Comparison of ENCODE assay signal across 19 cellular contexts in the genomic region with DNA sequence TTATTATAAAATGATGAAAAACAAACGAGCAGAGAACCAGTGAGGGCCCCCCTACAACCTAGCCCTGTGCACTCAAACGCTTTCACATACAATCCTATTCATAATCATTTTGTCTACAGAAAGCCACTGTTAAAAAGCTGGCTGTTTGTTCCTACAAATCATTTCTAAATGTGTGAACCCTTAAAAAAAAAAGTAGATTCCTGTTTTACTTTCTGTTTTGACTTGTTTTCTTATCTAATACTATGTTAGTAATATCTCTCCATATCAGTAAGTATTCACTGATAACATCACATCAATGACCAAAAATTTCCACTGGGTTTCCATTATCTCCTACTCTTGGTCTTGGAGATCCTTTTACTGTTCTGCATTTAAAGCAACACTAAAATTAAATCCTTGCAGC.
A peak's percentile ranks its signal among the peaks of the same experiment; 100 is the strongest.
DNase-seq lines count a peak whose midpoint lies in the region; ATAC-seq and TF ChIP-seq lines count a peak whose summit lies in the region.
"Had no signal": no experiment of that assay in that cellular context is flagged by ENCODE, and none has a peak within 500 bp of the region (broad histone marks: within the 10 kb centered on the region; RNA-seq: fewer than 3 reads in every experiment).

No MANE protein-coding gene starts in this region.

- H3K9me3 Mint-ChIP-seq in CD8-positive, alpha-beta memory T cell = no peaks in the 10 kb centered on the region
- H3K9me3 Mint-ChIP-seq in activated T-helper 17 cell treated with anti-CD3 and anti-CD28 coated beads, Interleukin-2, amount 50 U/mL, for 72 hours = no peaks in the 10 kb centered on the region

- H3K4me3 Mint-ChIP-seq in CD8-positive, alpha-beta memory T cell = peak overlapping the region; percentile 9 to 69 (median 55)
- peak overlapping the region; percentile 22 for H3K4me3 Mint-ChIP-seq in activated T-helper 17 cell treated with anti-CD3 and anti-CD28 coated beads, Interleukin-2, amount 50 U/mL, for 72 hours
- H3K4me3 Mint-ChIP-seq: activated CD4-positive, alpha-beta T cell treated with anti-CD3 and anti-CD28 coated beads for 36 hours had no signal

- H3K9me3 ChIP-seq in CD8-positive, alpha-beta memory T cell (ENCODE audit: low read length) = no peaks in the 10 kb centered on the region
- no peaks in the 10 kb centered on the region for H3K9me3 ChIP-seq in neuronal stem cell (replicated peaks in 1 of 2; ENCODE audit: control insufficient read depth in 2 of 2, insufficient read depth in 1 of 2, low read depth in 1 of 2, low read length in 2 of 2)
- H3K9me3 ChIP-seq: gastroesophageal sphincter, ovary, testis had no signal

- no peak overlapping the region for H4K8ac ChIP-seq in neuronal stem cell (ENCODE audit: low read depth, low read length)

- H3K27ac Mint-ChIP-seq in CD8-positive, alpha-beta memory T cell = peak overlapping the region; percentile 43 to 92 (median 76)
- H3K27ac Mint-ChIP-seq in activated T-helper 17 cell treated with anti-CD3 and anti-CD28 coated beads, Interleukin-2, amount 50 U/mL, for 72 hours = no peak overlapping the region
- H3K27ac Mint-ChIP-seq: activated CD4-positive, alpha-beta T cell treated with anti-CD3 and anti-CD28 coated beads for 36 hours had no signal

- no peaks in the 10 kb centered on the region for H3K79me1 ChIP-seq in neuronal stem cell (ENCODE audit: low read depth, low read length)

- TF ChIP-seq CTCF in foreskin fibroblast (IDR thresholded peaks at IDR 0.05; ENCODE audit: low read depth, low read length) = no peak

- no peak overlapping the region for H3K9ac ChIP-seq in neuronal stem cell (ENCODE audit: low read depth, low read length, poor library complexity)

- H3K4me3 ChIP-seq in ACC112 (ENCODE audit: low read depth, low read length) = peak overlapping the region; percentile 46; the same call in 1 of the 2 replicates
- H3K4me3 ChIP-seq in CD8-positive, alpha-beta memory T cell (ENCODE audit: low read length) = no peak overlapping the region
- no peak overlapping the region for H3K4me3 ChIP-seq in foreskin fibroblast (ENCODE audit: low read depth in 1 of 2, low read length in 2 of 2)
- no peak overlapping the region for H3K4me3 ChIP-seq in neuronal stem cell (ENCODE audit: low read length in 2 of 2)
- no peak overlapping the region for H3K4me3 ChIP-seq in H7 (ENCODE audit: insufficient read depth, low read depth, low read length)
- H3K4me3 ChIP-seq: gastroesophageal sphincter, ovary, testis had no signal

- H2AFZ ChIP-seq in ACC112 (ENCODE audit: low read length, unreplicated experiment) = peak overlapping the region; percentile 59
- H2AFZ ChIP-seq in neuronal stem cell (ENCODE audit: low read length) = no peak overlapping the region

- H3K23ac ChIP-seq in neuronal stem cell (ENCODE audit: low read depth, low read length, poor library complexity) = no peak overlapping the region

- no peak overlapping the region for H3K27ac ChIP-seq in ACC112 (ENCODE audit: low read depth, low read length)
- H3K27ac ChIP-seq in CD8-positive, alpha-beta memory T cell (ENCODE audit: low read depth, low read length) = no peak overlapping the region
- H3K27ac ChIP-seq in neuronal stem cell (replicated peaks; ENCODE audit: low read length) = no peak overlapping the region
- H3K27ac ChIP-seq: ovary had no signal

- no peak overlapping the region for H2BK120ac ChIP-seq in neuronal stem cell (ENCODE audit: low read depth, low read length)

- H4K91ac ChIP-seq in neuronal stem cell (ENCODE audit: low read depth, low read length, poor library complexity) = no peak overlapping the region

- H2AK5ac ChIP-seq in neuronal stem cell (ENCODE audit: low read depth, low read length) = no peak overlapping the region

- no CpG with 5 or more reads among the region's 2 CpGs for WGBS in neuronal stem cell (ENCODE audit: extremely low coverage in 2 of 2, insufficient read length in 2 of 2, insufficient replicate concordance in 1 of 2), 2 donors

- H3K36me3 ChIP-seq in ACC112 (ENCODE audit: insufficient read depth, low read length) (no peaks in the 10 kb centered on the region), neuronal stem cell (replicated peaks in 1 of 2; ENCODE audit: control insufficient read depth in 2 of 2, insufficient read depth in 2 of 2, low read length in 2 of 2) (no peaks in the 10 kb centered on the region), H7 (replicated peaks; ENCODE audit: control insufficient read depth, insufficient read depth, low read length) (no peaks in the 10 kb centered on the region)
- no peaks in the 10 kb centered on the region for H3K36me3 ChIP-seq in CD8-positive, alpha-beta memory T cell (ENCODE audit: insufficient read depth, low read length)
- H3K36me3 ChIP-seq: gastroesophageal sphincter, ovary had no signal

- no peaks in the 10 kb centered on the region for H3K79me2 ChIP-seq in ACC112 (ENCODE audit: control insufficient read depth, insufficient read depth, low read length, unreplicated experiment)

- H3K14ac ChIP-seq in neuronal stem cell (ENCODE audit: low read length) = no peak overlapping the region

- POLR2A ChIA-PET in CD8-positive, alpha-beta memory T cell (lab: Charles Lee) = no interaction called here

- H3K4me1 Mint-ChIP-seq in CD8-positive, alpha-beta memory T cell = peaks cover 25 to 39% (median 36%) of the 10 kb centered on the region in 3 donors
- peaks cover 4% of the 10 kb centered on the region for H3K4me1 Mint-ChIP-seq in activated T-helper 17 cell treated with anti-CD3 and anti-CD28 coated beads, Interleukin-2, amount 50 U/mL, for 72 hours

- no peak overlapping the region for H2BK15ac ChIP-seq in neuronal stem cell (ENCODE audit: low read length)

- peak; percentile 52 for ATAC-seq in activated T-helper 17 cell treated with anti-CD3 and anti-CD28 coated beads, Interleukin-2, amount 50 U/mL, for 72 hours (replicated peaks)
- ATAC-seq: activated CD4-positive, alpha-beta T cell treated with anti-CD3 and anti-CD28 coated beads for 36 hours; gastroesophageal sphincter; left ventricle myocardium superior had no signal

- no peak overlapping the region for H2BK12ac ChIP-seq in neuronal stem cell (ENCODE audit: low read length)

- no peaks in the 10 kb centered on the region for H3K27me3 Mint-ChIP-seq in CD8-positive, alpha-beta memory T cell
- H3K27me3 Mint-ChIP-seq in activated T-helper 17 cell treated with anti-CD3 and anti-CD28 coated beads, Interleukin-2, amount 50 U/mL, for 72 hours = no peaks in the 10 kb centered on the region
- H3K27me3 Mint-ChIP-seq: activated CD4-positive, alpha-beta T cell treated with anti-CD3 and anti-CD28 coated beads for 36 hours had no signal

- H2BK5ac ChIP-seq in neuronal stem cell (ENCODE audit: low read length) = no peak overlapping the region

- peak in 2 of 5 donors; percentile 23 to 56 for DNase-seq in CD8-positive, alpha-beta memory T cell
- peak; percentile 16 for DNase-seq in iris pigment epithelial cell (ENCODE audit: low read depth)
- DNase-seq in foreskin fibroblast = no peak
- no peak for DNase-seq in neuronal stem cell (ENCODE audit: low spot score)
- DNase-seq in H7 = no peak
- DNase-seq in HuH-7 (ENCODE audit: low spot score) = no peak
- DNase-seq: activated CD4-positive, alpha-beta T cell treated with anti-CD3 and anti-CD28 coated beads for 36 hours; anterior cingulate cortex; Calu3; GOT3; left ventricle myocardium superior; NCI-H2081; NCI-H524; ovary; stimulated activated CD4-positive, alpha-beta T cell treated with anti-CD3 and anti-CD28 coated beads, Interleukin-2, amount 100 ng/mL, for 48 hours; testis had no signal

- H3K4me2 ChIP-seq in neuronal stem cell (ENCODE audit: insufficient read depth, low read length, poor library complexity, severe bottlenecking) = no peak overlapping the region

- H3K36me3 Mint-ChIP-seq in CD8-positive, alpha-beta memory T cell = peaks cover 0 to 2% (median 0%) of the 10 kb centered on the region in 3 donors
- H3K36me3 Mint-ChIP-seq in activated T-helper 17 cell treated with anti-CD3 and anti-CD28 coated beads, Interleukin-2, amount 50 U/mL, for 72 hours (ENCODE audit: low read depth) = no peaks in the 10 kb centered on the region

- CTCF ChIA-PET in CD8-positive, alpha-beta memory T cell (lab: Charles Lee) = interaction anchor here (0.8 to 1.5 kb wide), 2 partner anchors 33 to 262 kb away, joined by 3 to 5 read pairs; no protein-coding TSS in a partner anchor

- H3K4me1 ChIP-seq in ACC112 (ENCODE audit: control insufficient read depth, insufficient read depth, low read length, unreplicated experiment) (peaks cover 11% of the 10 kb centered on the region), neuronal stem cell (ENCODE audit: control insufficient read depth in 2 of 2, insufficient read depth in 1 of 2, low read depth in 1 of 2, low read length in 2 of 2) (peaks cover 0 to 8% of the 10 kb centered on the region in 2 donors)
- peaks cover 19% of the 10 kb centered on the region for H3K4me1 ChIP-seq in CD8-positive, alpha-beta memory T cell (ENCODE audit: insufficient read depth, low read length)

- no peak overlapping the region for H3K4ac ChIP-seq in neuronal stem cell (ENCODE audit: low read length)

- no peak overlapping the region for H3K18ac ChIP-seq in neuronal stem cell (ENCODE audit: low read length)

- no peaks in the 10 kb centered on the region for H3K27me3 ChIP-seq in ACC112 (ENCODE audit: insufficient read depth, low read length)
- H3K27me3 ChIP-seq in CD8-positive, alpha-beta memory T cell (ENCODE audit: insufficient read depth, low read length, poor library complexity, severe bottlenecking) = no peaks in the 10 kb centered on the region
- H3K27me3 ChIP-seq in neuronal stem cell (ENCODE audit: control insufficient read depth in 3 of 3, insufficient read depth in 3 of 3, low read depth in 1 of 3, low read length in 3 of 3) = peaks cover 0 to 6% (median 0%) of the 10 kb centered on the region in 3 experiments
- no peaks in the 10 kb centered on the region for H3K27me3 ChIP-seq in H7 (ENCODE audit: control insufficient read depth, insufficient read depth, low read length)
- H3K27me3 ChIP-seq: gastroesophageal sphincter, ovary, testis had no signal
